Comparison of ENCODE assay signal across 26 cellular contexts in genomic region chr7:22400150-22400814, GRCh38.
"Had no signal": no experiment of that assay in that cellular context is flagged by ENCODE, and none has a peak within 500 bp of the region (broad histone marks: within the 10 kb centered on the region; RNA-seq: fewer than 3 reads in every experiment).

No MANE protein-coding gene starts in this region.

- H3K4me3 Mint-ChIP-seq: mesothelial cell of epicardium; naive B cell; natural killer cell treated with Interleukin-12 subunit alpha and Interleukin-12 subunit beta and Interleukin-15 and Interleukin-18, amount 100 ng/mL, for 72 hours; neural progenitor cell; stimulated activated memory B cell treated with anti-CD40 and anti-IgM and Interleukin-4, amounts not matched to agents 10 μg/mL and 1 μg/mL and 100 μg/mL, for 72 hours; stimulated activated naive CD8-positive, alpha-beta T cell treated with anti-CD3 and anti-CD28 coated beads, Interleukin-15, amount 100 ng/mL, for 72 hours; type B pancreatic cell had no signal

- H3K4me2 ChIP-seq: neural progenitor cell had no signal

- H3K27me3 Mint-ChIP-seq: naive B cell; natural killer cell treated with Interleukin-12 subunit alpha and Interleukin-12 subunit beta and Interleukin-15 and Interleukin-18, amount 100 ng/mL, for 72 hours; stimulated activated naive CD8-positive, alpha-beta T cell treated with anti-CD3 and anti-CD28 coated beads, Interleukin-15, amount 100 ng/mL, for 72 hours had no signal

- DNase-seq: hippocampal formation; kidney glomerular epithelial cell; left cardiac atrium; mesendoderm; naive B cell; ovary; stimulated activated CD4-positive, alpha-beta T cell treated with anti-CD3 and anti-CD28 coated beads, Interleukin-2, amount 100 ng/mL, for 48 hours; stimulated activated CD4-positive, alpha-beta T cell treated with anti-CD3 and anti-CD28 coated beads, Interleukin-4, amount 100 ng/mL, for 4 hours; stimulated activated CD8-positive, alpha-beta memory T cell treated with anti-CD3 and anti-CD28 coated beads, Interleukin-4, amount 100 ng/mL, for 48 hours; stimulated activated naive CD4-positive, alpha-beta T cell treated with Interleukin-2 at 50 U/mL for 16 hours; stimulated activated naive CD8-positive, alpha-beta T cell treated with anti-CD3 and anti-CD28 coated beads, Interleukin-15, amount 100 ng/mL, for 72 hours; substantia nigra; uterus had no signal

- H3K36me3 Mint-ChIP-seq: mesothelial cell of epicardium; natural killer cell treated with Interleukin-12 subunit alpha and Interleukin-12 subunit beta and Interleukin-15 and Interleukin-18, amount 100 ng/mL, for 72 hours; neural progenitor cell; stimulated activated memory B cell treated with anti-CD40 and anti-IgM and Interleukin-4, amounts not matched to agents 10 μg/mL and 1 μg/mL and 100 μg/mL, for 72 hours had no signal

- H3K9ac ChIP-seq: neural progenitor cell had no signal

- H3K9me3 Mint-ChIP-seq: mesothelial cell of epicardium; natural killer cell treated with Interleukin-12 subunit alpha and Interleukin-12 subunit beta and Interleukin-15 and Interleukin-18, amount 100 ng/mL, for 72 hours; neural progenitor cell; stimulated activated memory B cell treated with anti-CD40 and anti-IgM and Interleukin-4, amounts not matched to agents 10 μg/mL and 1 μg/mL and 100 μg/mL, for 72 hours; stimulated activated naive CD8-positive, alpha-beta T cell treated with anti-CD3 and anti-CD28 coated beads, Interleukin-15, amount 100 ng/mL, for 72 hours; type B pancreatic cell had no signal

- H3K4me1 Mint-ChIP-seq: mesothelial cell of epicardium, neural progenitor cell had no signal

- H3K36me3 ChIP-seq: neural progenitor cell, ovary, right atrium auricular region, tibial nerve, uterus had no signal

- H3K27me3 ChIP-seq: neural progenitor cell, ovary, right atrium auricular region, tibial nerve, uterus had no signal

- H2AFZ ChIP-seq: neural progenitor cell had no signal

- FAIRE-seq: keratinocyte had no signal

- H3K9me3 ChIP-seq: ovary, right atrium auricular region, tibial nerve, uterus had no signal

- H3K4me3 ChIP-seq: lung, neural progenitor cell, ovary, right atrium auricular region, skin epidermis, tibial nerve, uterus had no signal

- ATAC-seq: left cardiac atrium; left lobe of liver; natural killer cell treated with Interleukin-12 subunit alpha and Interleukin-12 subunit beta and Interleukin-15 and Interleukin-18, amount 100 ng/mL, for 72 hours; sciatic nerve; stimulated activated memory B cell treated with anti-CD40 and anti-IgM and Interleukin-4, amounts not matched to agents 10 μg/mL and 1 μg/mL and 100 μg/mL, for 72 hours; stimulated activated naive CD8-positive, alpha-beta T cell treated with anti-CD3 and anti-CD28 coated beads, Interleukin-15, amount 100 ng/mL, for 72 hours had no signal

- H3K4me1 ChIP-seq: right atrium auricular region, tibial nerve, uterus had no signal

- H3K27ac ChIP-seq: neural progenitor cell, ovary, right atrium auricular region, skin epidermis, tibial nerve, uterus had no signal

- H3K27ac Mint-ChIP-seq: mesothelial cell of epicardium; neural progenitor cell; progenitor cell of endocrine pancreas; stimulated activated memory B cell treated with anti-CD40 and anti-IgM and Interleukin-4, amounts not matched to agents 10 μg/mL and 1 μg/mL and 100 μg/mL, for 72 hours; stimulated activated naive CD8-positive, alpha-beta T cell treated with anti-CD3 and anti-CD28 coated beads, Interleukin-15, amount 100 ng/mL, for 72 hours; type B pancreatic cell had no signal
